Comparison of ENCODE assay signal across 8 cellular contexts in genomic region chr2:202588647-202589581, GRCh38. TPM values are rescaled to one million over a fixed set of nuclear protein-coding genes. Genes with fewer than 3 reads are reported as not detected.
DNase-seq lines count a peak whose midpoint lies in the region; ATAC-seq, FAIRE-seq and TF ChIP-seq lines count a peak whose summit lies in the region.

No MANE protein-coding gene starts in this region.

- H3K79me2 ChIP-seq in HepG2 (ENCODE audit: insufficient read depth, low read length), result no peaks in the 10 kb centered on the region

- FAIRE-seq in HepG2 (lab: Jason Lieb, UNC), result peak; percentile 90

- peak overlapping the region in 1 of 2 donors; percentile 47 for H3K9ac ChIP-seq in colonic mucosa (ENCODE audit: low read depth in 2 of 2, low read length in 2 of 2)
- peak overlapping the region; percentile 33; the same call in 1 of the 2 replicates for H3K9ac ChIP-seq in HepG2 (ENCODE audit: insufficient read depth, low read depth, low read length)

- 2% methylated on average over 14 of the region's 17 CpGs for WGBS in HepG2 (ENCODE audit: low lambda C conversion rate)

- POLR2A ChIA-PET in A673 (lab: Charles Lee; ENCODE audit: low non-redundant PET) (no interaction called here), HepG2 (lab: Yijun Ruan, JAX) (interaction anchor here (1.6 to 2.8 kb wide), 2 partner anchors 13 to 47 kb away, joined by 5 to 16 read pairs; partner anchors contain the start of gene FAM117B)

- no peaks in the 10 kb centered on the region for H3K27me3 ChIP-seq in A673 (replicated peaks; ENCODE audit: insufficient read depth, low read depth, low read length, poor library complexity)
- no peaks in the 10 kb centered on the region for H3K27me3 ChIP-seq in colonic mucosa
- H3K27me3 ChIP-seq in HepG2 (ENCODE audit: control insufficient read depth in 1 of 2, insufficient read depth in 2 of 2, low read length in 2 of 2), result no peaks in the 10 kb centered on the region

- H2AFZ ChIP-seq in HepG2 (ENCODE audit: low read length), result peak overlapping the region; percentile 92

- peak; percentile 93 for TF ChIP-seq RAD21 in HepG2 (CRISPR knock-in tag; IDR thresholded peaks at IDR 0.05)

- peak; percentile 93 for TF ChIP-seq CTCF in A673 (conservative IDR thresholded peaks at IDR 0.05; ENCODE audit: low read depth, low read length)
- TF ChIP-seq CTCF in colonic mucosa (IDR thresholded peaks at IDR 0.05), result peak; percentile 93
- TF ChIP-seq CTCF in HepG2 (CRISPR knock-in tag; IDR thresholded peaks at IDR 0.05), result peak; percentile 99

- H3K27ac ChIP-seq in A673 (ENCODE audit: low read depth, low read length, poor library complexity, severe bottlenecking) (no peak overlapping the region), colonic mucosa (no peak overlapping the region), HepG2 (ENCODE audit: extremely low read length, insufficient read depth, low read length) (no peak overlapping the region)

- ATAC-seq in GM18519 (IDR thresholded peaks at IDR 0.05; ENCODE audit: low FRiP score, unreplicated experiment), result peak; percentile 61
- peak; percentile 87 for ATAC-seq in HG03196 (IDR thresholded peaks at IDR 0.05; ENCODE audit: unreplicated experiment)
- ATAC-seq in HepG2, result peak; percentile 92

- TF ChIP-seq EP300 in HepG2 (IDR thresholded peaks at IDR 0.05; ENCODE audit: low read depth in 2 of 2, low read length in 2 of 2) (peak; percentile 43 to 44; a peak in 2 of 4 replicates), HepG2 (CRISPR knock-in tag; IDR thresholded peaks at IDR 0.05; ENCODE audit: borderline replicate concordance) (peak; percentile 9; the same call in 1 of the 2 replicates)

- DNase-seq in A673 (ENCODE audit: low spot score), result peak; percentile 83
- peak; percentile 69 for DNase-seq in NCI-H460 (ENCODE audit: extremely low read depth, low read depth)
- DNase-seq in activated CD4-positive, alpha-beta T cell treated with anti-CD3 and anti-CD28 coated beads for 4 hours, result peak; percentile 64 to 69
- peak; percentile 79 for DNase-seq in colonic mucosa
- DNase-seq in HepG2 (ENCODE audit: low spot score), result peak; percentile 89
- peak; percentile 60 for DNase-seq in stimulated activated CD4-positive, alpha-beta T cell treated with anti-CD3 and anti-CD28 coated beads, Interleukin-4, amount 100 ng/mL, for 1 hour

- BruUV-seq in A673 (replicated peaks; lab: Mats Ljungman, UMichigan), result no TSS peak
- BruUV-seq in HepG2 (replicated peaks; lab: Mats Ljungman, UMichigan), result no TSS peak

- intact Hi-C loops in A673 (cut with micrococcal nuclease; ENCODE audit: unreplicated experiment), result loop anchor here (2.0 to 10.0 kb wide), 6 partner anchors 226 to 1318 kb away; partner anchors contain the start of gene ICA1L
- intact Hi-C loops in colonic mucosa (cut with DNase I), result loop anchor here (10.0 kb wide), 1 partner anchor 286 kb away; the partner anchor contains the start of gene ICA1L
- intact Hi-C loops in HepG2 (cut with micrococcal nuclease; ENCODE audit: unreplicated experiment), result loop anchor here (1.0 to 10.0 kb wide), 6 partner anchors 46 to 533 kb away; partner anchors contain the start of gene FAM117B

- H3K36me3 ChIP-seq in A673 (ENCODE audit: insufficient read depth, low read length, poor library complexity, severe bottlenecking) (no peaks in the 10 kb centered on the region), colonic mucosa (no peaks in the 10 kb centered on the region), HepG2 (replicated peaks in 1 of 2; ENCODE audit: control insufficient read depth in 1 of 2, insufficient read depth in 2 of 2, low read length in 2 of 2) (no peaks in the 10 kb centered on the region)

- in situ Hi-C loops in HepG2 (cut with HindIII; ENCODE audit: extremely low pct_ligation_motif_present, low pct_unique_long_range_greater_than_20kb), result loop anchor here (5.0 to 25.0 kb wide), 3 partner anchors 283 to 1223 kb away; partner anchors contain the start of gene ICA1L

- peak in 1 of 2 experiments; percentile 54; a peak in 2 of 4 replicates for TF ChIP-seq POLR2A in HepG2 (IDR thresholded peaks at IDR 0.05; ENCODE audit: insufficient read depth in 1 of 2, low read depth in 2 of 2, low read length in 2 of 2)

- H4K20me1 ChIP-seq in HepG2 (ENCODE audit: insufficient read depth, low read length), result no peaks in the 10 kb centered on the region

- H3K4me2 ChIP-seq in HepG2 (ENCODE audit: low read depth, low read length), result peak overlapping the region; percentile 99

- CTCF ChIA-PET in A673 (lab: Charles Lee) (interaction anchor here (0.6 to 1.2 kb wide), 2 partner anchors 111 to 1226 kb away, joined by 6 to 14 read pairs; no protein-coding TSS in a partner anchor), HepG2 (lab: Yijun Ruan, JAX; ENCODE audit: low intra/inter-chr PET ratio, low total read pairs) (interaction anchor here (0.6 to 1.5 kb wide), 4 partner anchors 15 to 533 kb away, joined by 3 to 5 read pairs (median 4); partner anchors contain the start of genes FAM117B and ICA1L)

- H3K9me3 ChIP-seq in A673 (ENCODE audit: low read depth, low read length, poor library complexity, severe bottlenecking) (no peaks in the 10 kb centered on the region), colonic mucosa (no peaks in the 10 kb centered on the region), HepG2 (ENCODE audit: low read length) (peaks cover 8% of the 10 kb centered on the region; the same call in 1 of the 2 replicates)

- H3K4me3 ChIP-seq in A673 (ENCODE audit: low read depth, low read length, poor library complexity, severe bottlenecking) (no peak overlapping the region), colonic mucosa (no peak overlapping the region), HepG2 (replicated peaks in 1 of 3; ENCODE audit: insufficient read depth in 1 of 3, low read depth in 2 of 3, low read length in 3 of 3) (peak overlapping the region; percentile 44 to 71 (median 54))

- peaks cover 5% of the 10 kb centered on the region for H3K4me1 ChIP-seq in A673 (ENCODE audit: insufficient read depth, low read length, poor library complexity, severe bottlenecking)
- H3K4me1 ChIP-seq in colonic mucosa, result no peaks in the 10 kb centered on the region
- H3K4me1 ChIP-seq in HepG2 (ENCODE audit: insufficient read depth, low read length), result peaks cover 20% of the 10 kb centered on the region

TF ChIP-seq in HepG2, 621 proteins besides CTCF, POLR2A, EP300 and RAD21 (continues in another document):
- TF ChIP-seq ISX (CRISPR knock-in tag; conservative IDR thresholded peaks at IDR 0.05) (no peak), ZNF883 (CRISPR knock-in tag; IDR thresholded peaks at IDR 0.05; ENCODE audit: not compliant biosample characterization) (peak; percentile 74), TRIM24 (CRISPR knock-in tag; IDR thresholded peaks at IDR 0.05) (peak; percentile 42; the same call in 1 of the 2 replicates), SMYD3 (CRISPR knock-in tag; IDR thresholded peaks at IDR 0.05) (peak; percentile 46), ZNF678 (CRISPR knock-in tag; IDR thresholded peaks at IDR 0.05) (no peak), NBN (conservative IDR thresholded peaks at IDR 0.05) (no peak), ZNF276 (CRISPR knock-in tag; IDR thresholded peaks at IDR 0.05; ENCODE audit: low read depth) (no peak), U2AF1 (optimal IDR thresholded peaks at IDR 0.05; ENCODE audit: low read depth, low read length) (no peak), SALL2 (CRISPR knock-in tag; IDR thresholded peaks at IDR 0.05) (no peak), ZNF790 (CRISPR knock-in tag; IDR thresholded peaks at IDR 0.05; ENCODE audit: borderline replicate concordance) (no peak)

RNA-seq across cellular contexts. Expression of gene FAM117B, which starts 45.9 kb away (rescaled TPM):
- 13.3 and 14.2 TPM in 2 replicates for total RNA-seq in A673 (2021)
- 2.4 and 2.9 TPM in 2 replicates for total RNA-seq in NCI-H460 (2014; rRNA removed; shearing (Covaris generic))
- 0.20 and 0.72 TPM in 2 replicates for polyA plus RNA-seq in NCI-H460 (2014; cell fraction: nucleus; rRNA removed)
- total RNA-seq in colonic mucosa, result 10 to 100 TPM; 16.3 to 20.1 TPM
- total RNA-seq in HepG2 (2016; rRNA removed; fragmentation: Illumina TruSeq; extraction: Trizol), result 11.0 and 16.6 TPM in 2 replicates
- 1.6 and 2.4 TPM in 2 replicates for total RNA-seq in HepG2 (2016; cell fraction: cytosol; rRNA removed; fragmentation: Illumina TruSeq; extraction: Trizol; ENCODE audit: low read depth)
- 10.2 and 16.4 TPM in 2 replicates for total RNA-seq in HepG2 (2016; cell fraction: insoluble cytoplasmic fraction; rRNA removed; fragmentation: Illumina TruSeq; extraction: Trizol)
- 6.3 and 7.3 TPM in 2 replicates for total RNA-seq in HepG2 (2016; cell fraction: membrane; rRNA removed; fragmentation: Illumina TruSeq; extraction: Trizol)
- total RNA-seq in HepG2 (2016; cell fraction: nucleus; rRNA removed; fragmentation: Illumina TruSeq; extraction: Trizol), result 11.0 and 12.8 TPM in 2 replicates
- 5.4 and 5.8 TPM in 2 replicates for polyA plus RNA-seq in HepG2 (2011; rRNA removed)
- polyA plus RNA-seq in HepG2 (2011; cell fraction: cytosol; rRNA removed), result 2.6 and 3.3 TPM in 2 replicates
- polyA plus RNA-seq in HepG2 (2011; cell fraction: nucleus; rRNA removed), result 4.4 and 5.0 TPM in 2 replicates
- 8.6 and 14.4 TPM in 2 replicates for polyA plus RNA-seq in HepG2 (2012)
- 0.62 and 0.73 TPM in 2 replicates for polyA plus RNA-seq in HepG2 (2016; cell fraction: cytosol; fragmentation: Illumina TruSeq; extraction: Trizol; ENCODE audit: low read depth)
- 15.0 and 16.0 TPM in 2 replicates for polyA plus RNA-seq in HepG2 (2016; cell fraction: insoluble cytoplasmic fraction; fragmentation: Illumina TruSeq; extraction: Trizol; ENCODE audit: low read depth)
- 2.6 and 2.9 TPM in 2 replicates for polyA plus RNA-seq in HepG2 (2016; cell fraction: membrane; fragmentation: Illumina TruSeq; extraction: Trizol; ENCODE audit: low read depth)
- 8.1 and 8.7 TPM in 2 replicates for polyA plus RNA-seq in HepG2 (2016; cell fraction: nucleus; fragmentation: Illumina TruSeq; extraction: Trizol; ENCODE audit: insufficient read depth, low read depth)
- polyA minus RNA-seq in HepG2 (2011; rRNA and poly(A)+ RNA removed; ENCODE audit: low replicate concordance), result 3.3 and 12.1 TPM in 2 replicates
- 11.2 and 13.2 TPM in 2 replicates for polyA minus RNA-seq in HepG2 (2011; cell fraction: cytosol; rRNA and poly(A)+ RNA removed)
- 19.1 and 19.7 TPM in 2 replicates for polyA minus RNA-seq in HepG2 (2011; cell fraction: nucleus; rRNA and poly(A)+ RNA removed)

Comparison
In these comparisons a context has a peak if more than half of its experiments do, and no peak if none do; other contexts are left out.
1. H3K4me3 ChIP-seq: peak in HepG2 (3 of 3); none in A673 (single experiment) and colonic mucosa (single experiment).
2. Peak in every context shown above with its lines, with median percentiles within 50 percentile points of each other: DNase-seq, CTCF ChIP-seq and ATAC-seq.